Comparison of ENCODE assay signal across 1 cellular context in the genomic region with DNA sequence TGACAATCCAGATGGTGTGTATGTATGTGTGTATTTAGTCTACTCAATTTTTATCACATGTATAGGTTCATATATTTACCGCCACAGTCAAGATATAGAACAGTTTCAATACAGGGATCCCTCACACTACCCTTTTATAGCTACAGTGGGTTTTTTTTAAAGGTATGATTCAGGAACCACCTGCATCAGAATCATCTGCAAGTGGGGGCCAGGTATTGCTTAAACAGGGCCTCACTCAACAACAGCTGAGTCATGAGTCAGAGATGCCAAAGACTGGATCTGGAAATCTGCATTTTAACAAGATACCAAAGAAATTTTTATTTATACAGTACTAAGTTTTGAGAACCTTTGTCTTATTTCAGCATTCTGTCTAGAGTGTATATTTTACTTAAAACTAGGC.
TF ChIP-seq lines count a peak whose summit lies in the region.

No MANE protein-coding gene starts in this region.

TF ChIP-seq in HCT116, 20 proteins besides CTCF, POLR2A, EP300 and RAD21 (continued from another document):
- TF ChIP-seq, protein P1, sequence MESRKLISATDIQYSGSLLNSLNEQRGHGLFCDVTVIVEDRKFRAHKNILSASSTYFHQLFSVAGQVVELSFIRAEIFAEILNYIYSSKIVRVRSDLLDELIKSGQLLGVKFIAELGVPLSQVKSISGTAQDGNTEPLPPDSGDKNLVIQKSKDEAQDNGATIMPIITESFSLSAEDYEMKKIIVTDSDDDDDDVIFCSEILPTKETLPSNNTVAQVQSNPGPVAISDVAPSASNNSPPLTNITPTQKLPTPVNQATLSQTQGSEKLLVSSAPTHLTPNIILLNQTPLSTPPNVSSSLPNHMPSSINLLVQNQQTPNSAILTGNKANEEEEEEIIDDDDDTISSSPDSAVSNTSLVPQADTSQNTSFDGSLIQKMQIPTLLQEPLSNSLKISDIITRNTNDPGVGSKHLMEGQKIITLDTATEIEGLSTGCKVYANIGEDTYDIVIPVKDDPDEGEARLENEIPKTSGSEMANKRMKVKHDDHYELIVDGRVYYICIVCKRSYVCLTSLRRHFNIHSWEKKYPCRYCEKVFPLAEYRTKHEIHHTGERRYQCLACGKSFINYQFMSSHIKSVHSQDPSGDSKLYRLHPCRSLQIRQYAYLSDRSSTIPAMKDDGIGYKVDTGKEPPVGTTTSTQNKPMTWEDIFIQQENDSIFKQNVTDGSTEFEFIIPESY (IDR thresholded peaks at IDR 0.05; ENCODE audit: extremely low read depth, insufficient replicate concordance, low read length) = no peak
